ENCODE assay signal across 8 cellular contexts in genomic region chr9:113578279-113578865, GRCh38.
DNase-seq lines count a peak whose midpoint lies in the region; TF ChIP-seq lines count a peak whose summit lies in the region.

No MANE protein-coding gene starts in this region.

- intact Hi-C loops in stomach (cut with DNase I; ENCODE audit: low total_unique reads) = loop anchor here (10.0 kb wide), 1 partner anchor 114 kb away; the partner anchor contains the start of gene RGS3

- H4K5ac ChIP-seq in mesendoderm (ENCODE audit: low read length) = no peak overlapping the region

- H3K9ac ChIP-seq in mesendoderm (ENCODE audit: low read length) = no peak overlapping the region

- TF ChIP-seq CTCF in VCaP (conservative IDR thresholded peaks at IDR 0.05) (no peak), fibroblast of mammary gland (conservative IDR thresholded peaks at IDR 0.05; ENCODE audit: control insufficient read depth, insufficient read depth, low read depth, low read length) (peak; percentile 0), stomach (IDR thresholded peaks at IDR 0.05) (no peak)

- no peak overlapping the region for H4K8ac ChIP-seq in mesendoderm (ENCODE audit: low read depth, low read length)

- peak overlapping the region; percentile 96 for H3K27ac Mint-ChIP-seq in T-helper 2 cell treated with Interferon-gamma antibody and Interleukin-4, amounts not matched to agents 5 μg/mL and 100 μg/mL, for 36 hours

- peaks cover under 1 to 6% (median 3%) of the 10 kb centered on the region in 4 donors for H3K36me3 ChIP-seq in stomach
- no peaks in the 10 kb centered on the region for H3K36me3 ChIP-seq in mesendoderm (ENCODE audit: control insufficient read depth, insufficient read depth, low read length)

- H3K4me2 ChIP-seq in mesendoderm (ENCODE audit: low read length) = no peak overlapping the region

- H3K4me3 Mint-ChIP-seq in T-helper 2 cell treated with Interferon-gamma antibody and Interleukin-4, amounts not matched to agents 5 μg/mL and 100 μg/mL, for 36 hours = peak overlapping the region; percentile 84

- H2BK5ac ChIP-seq in mesendoderm (ENCODE audit: low read length) = no peak overlapping the region

- H3K4me3 ChIP-seq in fibroblast of mammary gland (ENCODE audit: control insufficient read depth, low read depth, low read length) (no peak overlapping the region), stomach (no peak overlapping the region), mesendoderm (ENCODE audit: low read length) (no peak overlapping the region)

- H3K56ac ChIP-seq in mesendoderm (ENCODE audit: low read length) = no peak overlapping the region

- H3K4me1 Mint-ChIP-seq in T-helper 2 cell treated with Interferon-gamma antibody and Interleukin-4, amounts not matched to agents 5 μg/mL and 100 μg/mL, for 36 hours (ENCODE audit: low read depth) = peaks cover 68% of the 10 kb centered on the region

- peaks cover 52 to 90% (median 63%) of the 10 kb centered on the region in 4 donors for H3K4me1 ChIP-seq in stomach
- H3K4me1 ChIP-seq in mesendoderm (ENCODE audit: control insufficient read depth, low read depth, low read length) = no peaks in the 10 kb centered on the region

- no peaks in the 10 kb centered on the region for H3K27me3 ChIP-seq in stomach
- H3K27me3 ChIP-seq in mesendoderm (ENCODE audit: insufficient read depth, low read length, poor library complexity) = no peaks in the 10 kb centered on the region

- no peaks in the 10 kb centered on the region for H3K27me3 Mint-ChIP-seq in T-helper 2 cell treated with Interferon-gamma antibody and Interleukin-4, amounts not matched to agents 5 μg/mL and 100 μg/mL, for 36 hours (ENCODE audit: low read depth)

- no peak for TF ChIP-seq EP300 in stomach (IDR thresholded peaks at IDR 0.05)

- H3K36me3 Mint-ChIP-seq in T-helper 2 cell treated with Interferon-gamma antibody and Interleukin-4, amounts not matched to agents 5 μg/mL and 100 μg/mL, for 36 hours (ENCODE audit: low read depth) = peaks cover 9% of the 10 kb centered on the region

- no peaks in the 10 kb centered on the region for H3K79me1 ChIP-seq in mesendoderm (ENCODE audit: low read length)

- H2AK5ac ChIP-seq in mesendoderm (ENCODE audit: low read length) = no peak overlapping the region

- TF ChIP-seq POLR2A in stomach (IDR thresholded peaks at IDR 0.05) = no peak

- DNase-seq in T-helper 2 cell treated with Interferon-gamma antibody and Interleukin-4, amounts not matched to agents 5 μg/mL and 100 μg/mL, for 36 hours (ENCODE audit: low spot score) = no peak
- DNase-seq in T-helper 2 cell (no peak), fibroblast of mammary gland (ENCODE audit: low read depth) (peak; percentile 66), stomach (no peak), NCI-H1092 (lab: John Stamatoyannopoulos, UW) (no peak), mesendoderm (no peak)
- DNase-seq in activated CD4-positive, CD25-positive, alpha-beta regulatory T cell treated with anti-CD3 and anti-CD28 coated beads, Interleukin-2, amount 50 U/mL, for 72 hours = no peak

- H3K9me3 Mint-ChIP-seq in T-helper 2 cell treated with Interferon-gamma antibody and Interleukin-4, amounts not matched to agents 5 μg/mL and 100 μg/mL, for 36 hours = no peaks in the 10 kb centered on the region

- H3K23ac ChIP-seq in mesendoderm (ENCODE audit: low read length) = no peak overlapping the region

- WGBS in stomach, 5 donors = 85 to 91% (median 89%) methylated on average over 3 of the region's 3 CpGs
- WGBS in mesendoderm (ENCODE audit: extremely low coverage, insufficient coverage, low lambda C conversion rate) = no CpG with 5 or more reads among the region's 3 CpGs

- H3K27ac ChIP-seq in VCaP = peak overlapping the region; percentile 98
- peak overlapping the region; percentile 88 to 91 (median 91) for H3K27ac ChIP-seq in stomach
- H3K27ac ChIP-seq in mesendoderm (ENCODE audit: low read depth, low read length) = no peak overlapping the region

- H3K9me3 ChIP-seq in stomach = no peaks in the 10 kb centered on the region

- no peak overlapping the region for H2BK15ac ChIP-seq in mesendoderm (replicated peaks; ENCODE audit: low read depth)

- no peaks in the 10 kb centered on the region for H3K79me2 ChIP-seq in mesendoderm (ENCODE audit: control insufficient read depth, insufficient read depth, low read length)

- no peak overlapping the region for H3K4ac ChIP-seq in mesendoderm (ENCODE audit: low read depth, low read length)

- H2BK120ac ChIP-seq in mesendoderm (ENCODE audit: low read depth, low read length) = no peak overlapping the region

- H3K18ac ChIP-seq in mesendoderm (ENCODE audit: low read length) = no peak overlapping the region
